Comparison of ENCODE assay signal across 8 cellular contexts in genomic region chr3:132660745-132661067, GRCh38.
A peak's percentile ranks its signal among the peaks of the same experiment; 100 is the strongest.
DNase-seq lines count a peak whose midpoint lies in the region; ATAC-seq, FAIRE-seq and TF ChIP-seq lines count a peak whose summit lies in the region.

No MANE protein-coding gene starts in this region.

- TF ChIP-seq CTCF in astrocyte of the cerebellum (IDR thresholded peaks at IDR 0.05; ENCODE audit: low read depth, low read length, missing control alignments): no peak

- peak overlapping the region; percentile 95 for H3K4me3 Mint-ChIP-seq in activated naive CD4-positive, alpha-beta T cell treated with anti-CD3 and anti-CD28 coated beads, Interleukin-2, amount 10 ng/mL, durations not matched to agents 7 days and 5 days
- peak overlapping the region; percentile 92 to 94 for H3K4me3 Mint-ChIP-seq in stimulated activated naive CD8-positive, alpha-beta T cell treated with anti-CD3 and anti-CD28 coated beads, Interleukin-15, amount 100 ng/mL, for 72 hours

- H3K4me1 Mint-ChIP-seq in activated naive CD4-positive, alpha-beta T cell treated with anti-CD3 and anti-CD28 coated beads, Interleukin-2, amount 10 ng/mL, durations not matched to agents 7 days and 5 days: peaks cover 37% of the 10 kb centered on the region
- peaks cover 55% of the 10 kb centered on the region for H3K4me1 Mint-ChIP-seq in stimulated activated naive CD8-positive, alpha-beta T cell treated with anti-CD3 and anti-CD28 coated beads, Interleukin-15, amount 100 ng/mL, for 72 hours

- in situ Hi-C loops in astrocyte of the cerebellum (cut with HindIII; ENCODE audit: low sequenced_read_pairs): no loop called here

- H3K4me3 ChIP-seq in astrocyte of the cerebellum (ENCODE audit: low read depth, low read length): peak overlapping the region; percentile 68

- no peak for FAIRE-seq in HTR-8/SVneo (lab: Jason Lieb, UNC)

- H3K27ac Mint-ChIP-seq in activated naive CD4-positive, alpha-beta T cell treated with anti-CD3 and anti-CD28 coated beads, Interleukin-2, amount 10 ng/mL, durations not matched to agents 7 days and 5 days: peak overlapping the region; percentile 95
- H3K27ac Mint-ChIP-seq in stimulated activated naive CD8-positive, alpha-beta T cell treated with anti-CD3 and anti-CD28 coated beads, Interleukin-15, amount 100 ng/mL, for 72 hours: peak overlapping the region; percentile 99

- no peaks in the 10 kb centered on the region for H3K9me3 Mint-ChIP-seq in activated naive CD4-positive, alpha-beta T cell treated with anti-CD3 and anti-CD28 coated beads, Interleukin-2, amount 10 ng/mL, durations not matched to agents 7 days and 5 days
- H3K9me3 Mint-ChIP-seq in stimulated activated naive CD8-positive, alpha-beta T cell treated with anti-CD3 and anti-CD28 coated beads, Interleukin-15, amount 100 ng/mL, for 72 hours: no peaks in the 10 kb centered on the region

- H3K36me3 Mint-ChIP-seq in activated naive CD4-positive, alpha-beta T cell treated with anti-CD3 and anti-CD28 coated beads, Interleukin-2, amount 10 ng/mL, durations not matched to agents 7 days and 5 days: peaks cover 8% of the 10 kb centered on the region

- DNase-seq in activated naive CD4-positive, alpha-beta T cell treated with anti-CD3 and anti-CD28 coated beads, Interleukin-2, amount 10 ng/mL, durations not matched to agents 7 days and 5 days: no peak
- DNase-seq in activated naive CD4-positive, alpha-beta T cell (lab: John Stamatoyannopoulos, UW): no peak
- peak; percentile 6 for DNase-seq in HTR-8/SVneo (ENCODE audit: insufficient read length, low spot score)
- DNase-seq in astrocyte of the cerebellum (ENCODE audit: low read depth): no peak
- DNase-seq in inferior parietal cortex (ENCODE audit: extremely low spot score): peak; percentile 41
- DNase-seq in stimulated activated naive CD8-positive, alpha-beta T cell treated with anti-CD3 and anti-CD28 coated beads, Interleukin-15, amount 100 ng/mL, for 72 hours: no peak
- no peak for DNase-seq in ecto neural progenitor cell (ENCODE audit: low spot score)

- CTCF ChIA-PET in activated naive CD4-positive, alpha-beta T cell treated with anti-CD3 and anti-CD28 coated beads, Interleukin-2, amount 10 ng/mL, durations not matched to agents 7 days and 5 days (lab: Charles Lee): interaction anchor here (2.3 kb wide), 1 partner anchor 124 kb away, joined by 7 read pairs; no protein-coding TSS in a partner anchor

- ATAC-seq in stimulated activated naive CD8-positive, alpha-beta T cell treated with anti-CD3 and anti-CD28 coated beads, Interleukin-15, amount 100 ng/mL, for 72 hours: peak; percentile 44
- no peak for ATAC-seq in GM19328 (IDR thresholded peaks at IDR 0.05; ENCODE audit: unreplicated experiment)

- no peaks in the 10 kb centered on the region for H3K27me3 Mint-ChIP-seq in activated naive CD4-positive, alpha-beta T cell treated with anti-CD3 and anti-CD28 coated beads, Interleukin-2, amount 10 ng/mL, durations not matched to agents 7 days and 5 days
- H3K27me3 Mint-ChIP-seq in stimulated activated naive CD8-positive, alpha-beta T cell treated with anti-CD3 and anti-CD28 coated beads, Interleukin-15, amount 100 ng/mL, for 72 hours: no peaks in the 10 kb centered on the region

Comparison
In these comparisons a context has a peak if more than half of its experiments do, and no peak if none do; other contexts are left out.
1. DNase-seq: peak in HTR-8/SVneo (single experiment) and inferior parietal cortex (single experiment); none in activated naive CD4-positive, alpha-beta T cell treated with anti-CD3 and anti-CD28 coated beads, Interleukin-2, amount 10 ng/mL, durations not matched to agents 7 days and 5 days (single experiment), activated naive CD4-positive, alpha-beta T cell (0 of 4), astrocyte of the cerebellum (single experiment), stimulated activated naive CD8-positive, alpha-beta T cell treated with anti-CD3 and anti-CD28 coated beads, Interleukin-15, amount 100 ng/mL, for 72 hours (0 of 2) and ecto neural progenitor cell (single experiment).